ENCODE assay signal across 27 cellular contexts in genomic region chr16:47672475-47672874, GRCh38.
"Had no signal": no experiment of that assay in that cellular context is flagged by ENCODE, and none has a peak within 500 bp of the region (broad histone marks: within the 10 kb centered on the region; RNA-seq: fewer than 3 reads in every experiment).

No MANE protein-coding gene starts in this region.

- H3K36me3 ChIP-seq: neural progenitor cell, uterus had no signal

- H2AFZ ChIP-seq: neural progenitor cell, parathyroid adenoma had no signal

- H3K27ac ChIP-seq: neural progenitor cell, ovary, parathyroid adenoma, psoas muscle, skin epidermis, spleen, stomach, thoracic aorta, tibial artery, transverse colon, upper lobe of right lung, uterus had no signal

- H3K4me1 ChIP-seq: neural progenitor cell, parathyroid adenoma, psoas muscle, spleen, stomach, tibial artery, transverse colon, upper lobe of right lung, uterus had no signal

- H3K4me2 ChIP-seq: neural progenitor cell, smooth muscle cell had no signal

- DNase-seq: naive B cell; naive thymus-derived CD8-positive, alpha-beta T cell; nephron progenitor cell; occipital lobe; ovary; posterior cingulate gyrus; psoas muscle; right cardiac atrium; spleen; stimulated activated CD4-positive, alpha-beta T cell treated with anti-CD3 and anti-CD28 coated beads, Interleukin-12 subunit alpha, Interleukin-12 subunit beta, amount 100 ng/mL, for 4 hours; stimulated activated CD4-positive, alpha-beta T cell treated with anti-CD3 and anti-CD28 coated beads, Interleukin-2, amount 100 ng/mL, for 24 hours; stimulated activated CD4-positive, alpha-beta T cell treated with anti-CD3 and anti-CD28 coated beads, Interleukin-2, amount 100 ng/mL, for 48 hours; stimulated activated CD4-positive, alpha-beta T cell treated with anti-CD3 and anti-CD28 coated beads, Interleukin-4, amount 100 ng/mL, for 24 hours; stimulated activated naive B cell treated with anti-CD40 and anti-IgM and Interleukin-4, amounts not matched to agents 10 μg/mL and 1 μg/mL and 100 μg/mL, for 72 hours; stimulated activated naive CD4-positive, alpha-beta T cell treated with Interleukin-2 at 50 U/mL for 16 hours; stomach; tibial artery; transverse colon; upper lobe of right lung; uterus had no signal

- H3K4me3 ChIP-seq: neural progenitor cell, ovary, psoas muscle, skin epidermis, smooth muscle cell, spleen, stomach, thoracic aorta, tibial artery, transverse colon, upper lobe of right lung, uterus had no signal

- H3K9ac ChIP-seq: neural progenitor cell, parathyroid adenoma had no signal

- ATAC-seq: naive thymus-derived CD8-positive, alpha-beta T cell; natural killer cell treated with Interleukin-12 subunit alpha and Interleukin-12 subunit beta and Interleukin-15 and Interleukin-18, amount 100 ng/mL, for 72 hours; psoas muscle; right cardiac atrium; sciatic nerve; stimulated activated naive B cell treated with anti-CD40 and anti-IgM and Interleukin-4, amounts not matched to agents 10 μg/mL and 1 μg/mL and 100 μg/mL, for 72 hours; upper lobe of right lung had no signal

- H3K79me2 ChIP-seq: parathyroid adenoma had no signal

- H3K9me3 ChIP-seq: ovary, psoas muscle, stomach, thoracic aorta, tibial artery, transverse colon, upper lobe of right lung had no signal

- H3K27me3 ChIP-seq: neural progenitor cell, ovary, spleen, stomach, tibial artery, transverse colon, upper lobe of right lung, uterus had no signal
